In genomic region chr7:7311001-7311400, GRCh38 we compare ENCODE assay signal across 26 cellular contexts.
"Had no signal": no experiment of that assay in that cellular context is flagged by ENCODE, and none has a peak within 500 bp of the region (broad histone marks: within the 10 kb centered on the region; RNA-seq: fewer than 3 reads in every experiment).

No MANE protein-coding gene starts in this region.

- H3K27ac ChIP-seq: stomach, suprapubic skin, testis, thoracic aorta, thyroid gland, tibial artery, tibial nerve, transverse colon, upper lobe of left lung, uterus, vagina had no signal

- H3K4me1 ChIP-seq: stomach, suprapubic skin, testis, thyroid gland, tibial artery, tibial nerve, transverse colon, upper lobe of left lung, uterus, vagina had no signal

- H3K36me3 ChIP-seq: stomach, suprapubic skin, thoracic aorta, thyroid gland, tibial artery, tibial nerve, transverse colon, upper lobe of left lung, uterus, vagina had no signal

- H3K9me3 ChIP-seq: stomach, suprapubic skin, testis, thoracic aorta, thyroid gland, tibial artery, tibial nerve, transverse colon, upper lobe of left lung, uterus, vagina had no signal

- ATAC-seq: stimulated activated effector memory CD8-positive, alpha-beta T cell treated with anti-CD3 and anti-CD28 coated beads, Interleukin-12 subunit alpha, Interleukin-12 subunit beta, amount 100 ng/mL, for 72 hours; stimulated activated memory B cell treated with anti-CD40 and anti-IgM and Interleukin-4, amounts not matched to agents 10 μg/mL and 1 μg/mL and 100 μg/mL, for 72 hours; stimulated activated naive B cell treated with anti-CD40 and anti-IgM and Interleukin-4, amounts not matched to agents 10 μg/mL and 1 μg/mL and 100 μg/mL, for 72 hours; stimulated activated naive CD8-positive, alpha-beta T cell treated with anti-CD3 and anti-CD28 coated beads, Interleukin-15, amount 100 ng/mL, for 72 hours; stimulated activated naive CD8-positive, alpha-beta T cell treated with anti-CD3 and anti-CD28 coated beads, Interleukin-15, Interleukin-2, amounts not matched to agents 100 U/mL and 50 U/mL, for 24 hours had no signal

- H3K27me3 ChIP-seq: stomach, suprapubic skin, testis, thyroid gland, tibial artery, tibial nerve, transverse colon, upper lobe of left lung, uterus, vagina had no signal

- H3K4me3 ChIP-seq: stomach, suprapubic skin, testis, thoracic aorta, thyroid gland, tibial artery, tibial nerve, transverse colon, upper lobe of left lung, uterus, vagina had no signal

- DNase-seq: stimulated activated CD4-positive, alpha-beta T cell treated with anti-CD3 and anti-CD28 coated beads, Interleukin-1b, Interleukin-23, amount 100 ng/mL, for 48 hours; stimulated activated CD4-positive, alpha-beta T cell treated with anti-CD3 and anti-CD28 coated beads, Interleukin-2, amount 100 ng/mL, for 24 hours; stimulated activated CD4-positive, alpha-beta T cell treated with anti-CD3 and anti-CD28 coated beads, Interleukin-2, amount 100 ng/mL, for 48 hours; stimulated activated CD4-positive, alpha-beta T cell treated with anti-CD3 and anti-CD28 coated beads, Interleukin-4, amount 100 ng/mL, for 1 hour; stimulated activated CD4-positive, alpha-beta T cell treated with anti-CD3 and anti-CD28 coated beads, Interleukin-4, amount 100 ng/mL, for 24 hours; stimulated activated CD4-positive, alpha-beta T cell treated with anti-CD3 and anti-CD28 coated beads, Interleukin-4, amount 100 ng/mL, for 4 hours; stimulated activated CD8-positive, alpha-beta memory T cell treated with anti-CD3 and anti-CD28 coated beads, Interleukin-4, amount 100 ng/mL, for 48 hours; stimulated activated naive B cell treated with anti-CD40 and anti-IgM and Interleukin-4, amounts not matched to agents 10 μg/mL and 1 μg/mL and 100 μg/mL, for 72 hours; stimulated activated naive CD4-positive, alpha-beta T cell; stimulated activated naive CD4-positive, alpha-beta T cell treated with Interleukin-2 at 50 U/mL for 16 hours; stimulated activated naive CD8-positive, alpha-beta T cell treated with anti-CD3 and anti-CD28 coated beads, Interleukin-15, amount 100 ng/mL, for 72 hours; stimulated activated naive CD8-positive, alpha-beta T cell treated with anti-CD3 and anti-CD28 coated beads, Interleukin-15, Interleukin-2, amounts not matched to agents 100 U/mL and 50 U/mL, for 24 hours; stomach; testis; thyroid gland; tibial artery; transverse colon; trophoblast cell; upper lobe of left lung; uterus had no signal
